1 cellular context compared by ENCODE assay signal in genomic region chr11:95923730-95924413, GRCh38.
TF ChIP-seq lines count a peak whose summit lies in the region.

TSS of gene MTMR2 (minus strand) at chr11:95924107. CDS start at chr11:95923954, 153 bp downstream.

TF ChIP-seq in H1, 55 proteins besides CTCF, POLR2A, EP300 and RAD21:
- peak; percentile 80 for TF ChIP-seq E2F6 (IDR thresholded peaks at IDR 0.05)
- TF ChIP-seq CEBPB (IDR thresholded peaks at IDR 0.05; ENCODE audit: low read depth, low read length), result 0 out of 2 replicates have a peak, but pooled peaks have one; percentile 5
- peak; percentile 93 for TF ChIP-seq TAF7 (optimal IDR thresholded peaks at IDR 0.05; ENCODE audit: borderline replicate concordance, low read depth, low read length)
- no peak for TF ChIP-seq ATF3 (IDR thresholded peaks at IDR 0.05; ENCODE audit: insufficient read depth, low read depth, low read length)
- peak; percentile 59; the same call in 1 of the 2 replicates for TF ChIP-seq KDM1A (IDR thresholded peaks at IDR 0.05; ENCODE audit: borderline replicate concordance, low read length)
- TF ChIP-seq RBBP5 (IDR thresholded peaks at IDR 0.05; ENCODE audit: borderline replicate concordance, low read depth, low read length), result peak; percentile 95
- TF ChIP-seq SP4 (IDR thresholded peaks at IDR 0.05; ENCODE audit: low read length), result 0 out of 2 replicates have a peak, but pooled peaks have one; percentile 48
- TF ChIP-seq CTBP2 (IDR thresholded peaks at IDR 0.05; ENCODE audit: borderline replicate concordance, insufficient read depth, insufficient read length, low read length), result no peak
- TF ChIP-seq CREB1 (IDR thresholded peaks at IDR 0.05), result peak; percentile 14; the same call in 1 of the 2 replicates
- TF ChIP-seq GABPA (IDR thresholded peaks at IDR 0.05; ENCODE audit: borderline replicate concordance, insufficient read depth, low read length), result peak; percentile 56; the same call in 1 of the 2 replicates
- peak; percentile 8; the same call in 1 of the 2 replicates for TF ChIP-seq CHD2 (IDR thresholded peaks at IDR 0.05; ENCODE audit: low read length)
- TF ChIP-seq TEAD4 (IDR thresholded peaks at IDR 0.05; ENCODE audit: low read depth, low read length), result peak; percentile 46; the same call in 1 of the 2 replicates
- peak; percentile 98 for TF ChIP-seq TAF1 (IDR thresholded peaks at IDR 0.05; ENCODE audit: low read depth, low read length)
- TF ChIP-seq POLR2AphosphoS5 (IDR thresholded peaks at IDR 0.05; ENCODE audit: low read depth, low read length), result peak; percentile 98
- no peak for TF ChIP-seq SIX5 (IDR thresholded peaks at IDR 0.05; ENCODE audit: low read depth, low read length)
- no peak for TF ChIP-seq TCF12 (IDR thresholded peaks at IDR 0.05; ENCODE audit: low read depth, low read length)
- peak; percentile 98 for TF ChIP-seq PHF8 (conservative IDR thresholded peaks at IDR 0.05; ENCODE audit: low read depth, low read length)
- peak; percentile 77 for TF ChIP-seq MAX (IDR thresholded peaks at IDR 0.05)
- peak; percentile 22; the same call in 1 of the 2 replicates for TF ChIP-seq GTF2F1 (IDR thresholded peaks at IDR 0.05; ENCODE audit: borderline replicate concordance, low read depth, low read length)
- peak; percentile 94 for TF ChIP-seq TBP (IDR thresholded peaks at IDR 0.05; ENCODE audit: low read depth, low read length)
- TF ChIP-seq NRF1 (IDR thresholded peaks at IDR 0.05; ENCODE audit: low read depth, low read length), result peak; percentile 21; the same call in 1 of the 2 replicates
- TF ChIP-seq SP1 (IDR thresholded peaks at IDR 0.05; ENCODE audit: low read depth, low read length), result peak; percentile 7; the same call in 1 of the 2 replicates
- TF ChIP-seq BACH1 (IDR thresholded peaks at IDR 0.05; ENCODE audit: low read length), result no peak
- peak in 1 of 2 experiments; percentile 85; a peak in 1 of 4 replicates for TF ChIP-seq HDAC2 (IDR thresholded peaks at IDR 0.05; ENCODE audit: borderline replicate concordance in 1 of 2, low read depth in 2 of 2, low read length in 2 of 2)
- TF ChIP-seq, protein P1, sequence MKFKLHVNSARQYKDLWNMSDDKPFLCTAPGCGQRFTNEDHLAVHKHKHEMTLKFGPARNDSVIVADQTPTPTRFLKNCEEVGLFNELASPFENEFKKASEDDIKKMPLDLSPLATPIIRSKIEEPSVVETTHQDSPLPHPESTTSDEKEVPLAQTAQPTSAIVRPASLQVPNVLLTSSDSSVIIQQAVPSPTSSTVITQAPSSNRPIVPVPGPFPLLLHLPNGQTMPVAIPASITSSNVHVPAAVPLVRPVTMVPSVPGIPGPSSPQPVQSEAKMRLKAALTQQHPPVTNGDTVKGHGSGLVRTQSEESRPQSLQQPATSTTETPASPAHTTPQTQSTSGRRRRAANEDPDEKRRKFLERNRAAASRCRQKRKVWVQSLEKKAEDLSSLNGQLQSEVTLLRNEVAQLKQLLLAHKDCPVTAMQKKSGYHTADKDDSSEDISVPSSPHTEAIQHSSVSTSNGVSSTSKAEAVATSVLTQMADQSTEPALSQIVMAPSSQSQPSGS (IDR thresholded peaks at IDR 0.05; ENCODE audit: low read length), result peak; percentile 50; the same call in 1 of the 2 replicates
- peak; percentile 29; the same call in 1 of the 2 replicates for TF ChIP-seq KDM5A (IDR thresholded peaks at IDR 0.05; ENCODE audit: low read length)
- TF ChIP-seq SP2 (IDR thresholded peaks at IDR 0.05; ENCODE audit: low read length), result no peak
- peak; percentile 100 for TF ChIP-seq ASH2L (IDR thresholded peaks at IDR 0.05; ENCODE audit: low read length)
- TF ChIP-seq YY1 (IDR thresholded peaks at IDR 0.05; ENCODE audit: low read depth, low read length), result peak; percentile 91
- no peak for TF ChIP-seq EZH2 (IDR thresholded peaks at IDR 0.05; ENCODE audit: low read depth, low read length, severe bottlenecking)
- TF ChIP-seq JUND (IDR thresholded peaks at IDR 0.05; ENCODE audit: low read length), result peak; percentile 54; the same call in 1 of the 2 replicates
- TF ChIP-seq KDM4A (IDR thresholded peaks at IDR 0.05; ENCODE audit: low read depth, low read length, severe bottlenecking), result peak; percentile 87
